In the genomic region with DNA sequence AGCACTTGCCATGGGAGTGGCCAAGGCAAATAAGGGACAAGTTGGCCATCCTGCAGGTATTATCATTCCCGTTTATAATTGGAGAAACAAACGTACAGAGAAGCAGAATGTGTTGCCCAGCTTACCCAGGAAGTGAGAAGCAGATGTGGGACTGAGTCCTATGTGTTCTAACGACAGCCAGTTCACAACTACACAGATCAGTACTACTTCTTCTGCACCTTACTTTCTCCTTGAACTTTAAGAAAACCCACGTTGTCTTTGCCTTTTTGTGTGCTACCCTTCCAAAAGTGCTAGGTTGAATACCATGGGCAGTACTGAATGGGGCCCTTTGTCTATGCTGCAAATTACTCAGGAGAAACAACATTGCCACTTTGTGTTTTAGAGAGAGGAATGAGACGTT, we compare ENCODE assay signal across 17 cellular contexts.
A peak's percentile ranks its signal among the peaks of the same experiment; 100 is the strongest.
DNase-seq lines count a peak whose midpoint lies in the region; ATAC-seq and TF ChIP-seq lines count a peak whose summit lies in the region.
"Had no signal": no experiment of that assay in that cellular context is flagged by ENCODE, and none has a peak within 500 bp of the region (broad histone marks: within the 10 kb centered on the region; RNA-seq: fewer than 3 reads in every experiment).

No MANE protein-coding gene starts in this region.

- H2AFZ ChIP-seq in PC-9: peak overlapping the region; percentile 23; the same call in 1 of the 2 replicates

- H3K27ac ChIP-seq in AG04450 (ENCODE audit: low read depth, low read length) (peak overlapping the region; percentile 89), PC-9 (peak overlapping the region; percentile 97), cingulate gyrus (ENCODE audit: low read depth, low read length) (peak overlapping the region; percentile 50)
- H3K27ac ChIP-seq: neutrophil, Peyer's patch, spleen, thyroid gland had no signal

- H4K20me1 ChIP-seq in PC-9 (ENCODE audit: insufficient read depth): no peaks in the 10 kb centered on the region

- peaks cover 61% of the 10 kb centered on the region for H3K79me2 ChIP-seq in PC-9 (ENCODE audit: low read depth)

- DNase-seq in AG04450 (ENCODE audit: low read depth, low spot score) (no peak), PC-9 (no peak), myocyte (ENCODE audit: low read depth) (peak; percentile 43), ureter (ENCODE audit: low spot score) (no peak)
- DNase-seq in activated naive CD4-positive, alpha-beta T cell (lab: John Stamatoyannopoulos, UW): no peak
- DNase-seq: activated CD4-positive, alpha-beta T cell treated with anti-CD3 and anti-CD28 coated beads, Interleukin-2, amount 10 ng/mL, durations not matched to agents 7 days and 5 days; DMS 273 treated with DMSO at 0.1 percent for 48 hours; NCI-H1092 treated with DMSO at 0.1 percent for 48 hours; NCI-H345; Peyer's patch; spleen; T-helper 2 cell; thyroid gland had no signal

- intact Hi-C loops in PC-9 (cut with micrococcal nuclease; ENCODE audit: unreplicated experiment): no loop called here

- peaks cover 36% of the 10 kb centered on the region for H3K36me3 ChIP-seq in PC-9 (ENCODE audit: low read depth)
- H3K36me3 ChIP-seq: neutrophil, Peyer's patch, spleen, thyroid gland had no signal

- ATAC-seq in GM21515 (IDR thresholded peaks at IDR 0.05; ENCODE audit: unreplicated experiment) (no peak), GM21737 (IDR thresholded peaks at IDR 0.05; ENCODE audit: unreplicated experiment) (no peak)

- peaks cover 27% of the 10 kb centered on the region for H3F3A ChIP-seq in PC-9 (ENCODE audit: insufficient read depth, low read depth)

- H3K9me2 ChIP-seq in PC-9 (ENCODE audit: insufficient read depth): no peaks in the 10 kb centered on the region

- TF ChIP-seq CTCF in AG04450 (IDR thresholded peaks at IDR 0.05; ENCODE audit: low read depth, low read length): no peak
- no peak for TF ChIP-seq CTCF in PC-9 (conservative IDR thresholded peaks at IDR 0.05)

- H3K4me3 ChIP-seq in AG04450 (ENCODE audit: low read depth, low read length) (peak overlapping the region; percentile 68), PC-9 (peak overlapping the region; percentile 64)
- H3K4me3 ChIP-seq: Peyer's patch, spleen, thyroid gland had no signal

- peaks cover 65% of the 10 kb centered on the region for H3K4me1 ChIP-seq in PC-9 (replicated peaks; ENCODE audit: insufficient read depth)
- H3K4me1 ChIP-seq: Peyer's patch, spleen had no signal

- POLR2A ChIA-PET in AG04450 (lab: Yijun Ruan, JAX): interaction anchor here (2.9 kb wide), 1 partner anchor 24 kb away, joined by 17 read pairs; no protein-coding TSS in a partner anchor
- POLR2A ChIA-PET in PC-9 (lab: Charles Lee; ENCODE audit: unreplicated experiment): no interaction called here

- H3K27me3 ChIP-seq in AG04450 (ENCODE audit: control insufficient read depth, insufficient read depth, low read length): no peaks in the 10 kb centered on the region
- no peaks in the 10 kb centered on the region for H3K27me3 ChIP-seq in PC-9 (ENCODE audit: insufficient read depth, low read depth)
- H3K27me3 ChIP-seq: neutrophil, Peyer's patch, spleen, thyroid gland had no signal

- H3K9me3 ChIP-seq in AG04450 (ENCODE audit: control insufficient read depth, insufficient read depth, low read length) (no peaks in the 10 kb centered on the region), PC-9 (ENCODE audit: insufficient read depth, low read depth) (peaks cover 18% of the 10 kb centered on the region; the same call in 1 of the 2 replicates)
- H3K9me3 ChIP-seq: neutrophil, Peyer's patch, spleen, thyroid gland had no signal

- CTCF ChIA-PET in AG04450 (lab: Charles Lee) (interaction anchor here (1.9 kb wide), 1 partner anchor 24 kb away, joined by 6 read pairs; no protein-coding TSS in a partner anchor), PC-9 (lab: Charles Lee) (interaction anchor here (1.0 kb wide), 1 partner anchor 10 kb away, joined by 3 read pairs; no protein-coding TSS in a partner anchor)

- TSS peak; percentile 22 for BruUV-seq in PC-9 (replicated peaks; lab: Mats Ljungman, UMichigan)

- H3K4me2 ChIP-seq in PC-9: peak overlapping the region; percentile 81
